ENCODE assay signal across 8 cellular contexts in genomic region chr6:150641398-150642139, GRCh38. TPM values are rescaled to one million over a fixed set of nuclear protein-coding genes. Genes with fewer than 3 reads are reported as not detected.
A peak's percentile ranks its signal among the peaks of the same experiment; 100 is the strongest.
DNase-seq lines count a peak whose midpoint lies in the region; ATAC-seq, FAIRE-seq and TF ChIP-seq lines count a peak whose summit lies in the region.

No MANE protein-coding gene starts in this region.

- FAIRE-seq in HepG2 (lab: Jason Lieb, UNC) = no peak

- no peak for ATAC-seq in HepG2

- no TSS peak for BruUV-seq in HepG2 (replicated peaks; lab: Mats Ljungman, UMichigan)

- H3K27ac ChIP-seq in DOHH2 (ENCODE audit: low read depth, low read length) (peak overlapping the region; percentile 90), HEK293 (ENCODE audit: extremely low read depth, low read depth, low read length) (no peak overlapping the region), HepG2 (ENCODE audit: extremely low read length, insufficient read depth, low read length) (no peak overlapping the region)

- H3K9me3 ChIP-seq in DOHH2 (ENCODE audit: control insufficient read depth, insufficient read depth, low read length) = no peaks in the 10 kb centered on the region
- no peaks in the 10 kb centered on the region for H3K9me3 ChIP-seq in HEK293 (ENCODE audit: control insufficient read depth, insufficient read depth, low read depth, low read length)
- H3K9me3 ChIP-seq in HepG2 (ENCODE audit: low read length) = no peaks in the 10 kb centered on the region

- DNase-seq in UCSD-AML1 (lab: John Stamatoyannopoulos, UW; ENCODE audit: unreplicated experiment) (peak; percentile 26), HepG2 (ENCODE audit: low spot score) (no peak), H7 (no peak), NCI-H1694 (lab: John Stamatoyannopoulos, UW) (no peak)
- DNase-seq in stimulated activated CD4-positive, alpha-beta T cell treated with anti-CD3 and anti-CD28 coated beads, Interleukin-4, amount 100 ng/mL, for 4 hours = no peak
- DNase-seq in activated CD4-positive, alpha-beta T cell treated with anti-CD3 and anti-CD28 coated beads, Interleukin-2, amount 50 U/mL, for 4 hours = no peak

- TF ChIP-seq EP300 in HepG2 (IDR thresholded peaks at IDR 0.05; ENCODE audit: low read depth in 2 of 2, low read length in 2 of 2) = no peak
- no peak for TF ChIP-seq EP300 in HepG2 (CRISPR knock-in tag; IDR thresholded peaks at IDR 0.05; ENCODE audit: borderline replicate concordance)

- no peaks in the 10 kb centered on the region for H3K9me2 ChIP-seq in DOHH2 (replicated peaks; ENCODE audit: control insufficient read depth, low read length)

- 10% methylated on average over 6 of the region's 6 CpGs for WGBS in HepG2 (ENCODE audit: low lambda C conversion rate)

- peaks cover 19% of the 10 kb centered on the region for H3F3A ChIP-seq in DOHH2 (ENCODE audit: control insufficient read depth, insufficient read depth)

- peak overlapping the region; percentile 92 for H3K4me2 ChIP-seq in DOHH2 (ENCODE audit: low read length)
- 0 out of 2 replicates have a peak overlapping the region, but pooled peaks have one; percentile 9 for H3K4me2 ChIP-seq in HepG2 (ENCODE audit: low read depth, low read length)

- H3K4me3 ChIP-seq in DOHH2 (ENCODE audit: low read length) (peak overlapping the region; percentile 67), HEK293 (ENCODE audit: low read depth, low read length) (no peak overlapping the region), HepG2 (replicated peaks in 1 of 3; ENCODE audit: insufficient read depth in 1 of 3, low read depth in 2 of 3, low read length in 3 of 3) (no peak overlapping the region), H7 (ENCODE audit: insufficient read depth, low read depth, low read length) (no peak overlapping the region)

- POLR2A ChIA-PET in HEK293 (lab: Yijun Ruan, JAX) = no interaction called here
- POLR2A ChIA-PET in HepG2 (lab: Yijun Ruan, JAX) = no interaction called here

- peaks cover 97% of the 10 kb centered on the region for H3K79me2 ChIP-seq in DOHH2 (ENCODE audit: control insufficient read depth, low read length)
- H3K79me2 ChIP-seq in HepG2 (ENCODE audit: insufficient read depth, low read length) = no peaks in the 10 kb centered on the region

- no peak for TF ChIP-seq CTCF in DOHH2 (IDR thresholded peaks at IDR 0.05; ENCODE audit: low read depth, low read length, poor library complexity, severe bottlenecking)
- TF ChIP-seq CTCF in HEK293 (tag by site-specific recombination; IDR thresholded peaks at IDR 0.05) = no peak
- TF ChIP-seq CTCF in HepG2 (CRISPR knock-in tag; IDR thresholded peaks at IDR 0.05) = no peak

- no peak for TF ChIP-seq POLR2A in HepG2 (IDR thresholded peaks at IDR 0.05; ENCODE audit: insufficient read depth in 1 of 2, low read depth in 2 of 2, low read length in 2 of 2)

- intact Hi-C loops in HepG2 (cut with micrococcal nuclease; ENCODE audit: unreplicated experiment) = no loop called here

- CTCF ChIA-PET in HEK293 (lab: Yijun Ruan, JAX) = interaction anchor here (0.6 to 1.5 kb wide), 2 partner anchors 224 to 629 kb away, joined by 3 to 5 read pairs; no protein-coding TSS in a partner anchor
- CTCF ChIA-PET in HepG2 (lab: Yijun Ruan, JAX; ENCODE audit: low intra/inter-chr PET ratio, low total read pairs) = no interaction called here

- H3K4me1 ChIP-seq in DOHH2 (ENCODE audit: control insufficient read depth, low read length) (peaks cover 98% of the 10 kb centered on the region), HEK293 (ENCODE audit: control insufficient read depth, insufficient read depth, low read length) (peaks cover 40% of the 10 kb centered on the region), HepG2 (ENCODE audit: insufficient read depth, low read length) (peaks cover 6% of the 10 kb centered on the region; the same call in 1 of the 2 replicates)

- H3K27me3 ChIP-seq in DOHH2 (ENCODE audit: control insufficient read depth, low read length) (no peaks in the 10 kb centered on the region), HepG2 (ENCODE audit: control insufficient read depth in 1 of 2, insufficient read depth in 2 of 2, low read length in 2 of 2) (no peaks in the 10 kb centered on the region; a peak in 1 of 5 replicates), H7 (ENCODE audit: control insufficient read depth, insufficient read depth, low read length) (no peaks in the 10 kb centered on the region)

- no peak overlapping the region for H3K9ac ChIP-seq in HepG2 (ENCODE audit: insufficient read depth, low read depth, low read length)

- H3K36me3 ChIP-seq in DOHH2 (ENCODE audit: control insufficient read depth, low read length) = peaks cover 50% of the 10 kb centered on the region
- H3K36me3 ChIP-seq in HEK293 (ENCODE audit: control insufficient read depth in 2 of 2, insufficient read depth in 1 of 2, low read length in 2 of 2) = no peaks in the 10 kb centered on the region
- no peaks in the 10 kb centered on the region for H3K36me3 ChIP-seq in HepG2 (replicated peaks in 1 of 2; ENCODE audit: control insufficient read depth in 1 of 2, insufficient read depth in 2 of 2, low read length in 2 of 2)
- H3K36me3 ChIP-seq in H7 (replicated peaks; ENCODE audit: control insufficient read depth, insufficient read depth, low read length) = no peaks in the 10 kb centered on the region

- H2AFZ ChIP-seq in HepG2 (ENCODE audit: low read length) = no peak overlapping the region

- H4K20me1 ChIP-seq in DOHH2 (ENCODE audit: control insufficient read depth, insufficient read depth, low read depth, low read length) (no peaks in the 10 kb centered on the region), HepG2 (ENCODE audit: insufficient read depth, low read length) (no peaks in the 10 kb centered on the region)

- TF ChIP-seq RAD21 in HepG2 (CRISPR knock-in tag; IDR thresholded peaks at IDR 0.05) = no peak

- in situ Hi-C loops in HepG2 (cut with HindIII; ENCODE audit: extremely low pct_ligation_motif_present, low pct_unique_long_range_greater_than_20kb) = no loop called here

TF ChIP-seq in HEK293, 187 proteins besides CTCF, POLR2A, EP300 and RAD21 (continues in another document):
- no peak for TF ChIP-seq ZNF670 (tag by site-specific recombination; IDR thresholded peaks at IDR 0.05; ENCODE audit: low read depth)
- TF ChIP-seq ZNF423 (tag by site-specific recombination; IDR thresholded peaks at IDR 0.05) = no peak
- peak; percentile 48 for TF ChIP-seq ZBTB17 (tag by site-specific recombination; IDR thresholded peaks at IDR 0.05)
- TF ChIP-seq FEZF1 (tag by site-specific recombination; IDR thresholded peaks at IDR 0.05) = no peak
- no peak for TF ChIP-seq SP3 (tag by site-specific recombination; IDR thresholded peaks at IDR 0.05)
- TF ChIP-seq ZBTB20 (tag by site-specific recombination; IDR thresholded peaks at IDR 0.05) = 0 out of 2 replicates have a peak, but pooled peaks have one; percentile 12
- TF ChIP-seq PRDM1 (tag by site-specific recombination; IDR thresholded peaks at IDR 0.05) = peak; percentile 77

RNA-seq across cellular contexts. Expression of gene PLEKHG1, which starts 41.9 kb away (rescaled TPM):
- total RNA-seq in HepG2 (2016; rRNA removed; fragmentation: Illumina TruSeq; extraction: Trizol) = 0.04 and 0.07 TPM in 2 replicates
- 0.26 TPM in 1 of 2 replicates, not detected in the other for total RNA-seq in HepG2 (2016; cell fraction: cytosol; rRNA removed; fragmentation: Illumina TruSeq; extraction: Trizol; ENCODE audit: low read depth)
- total RNA-seq in HepG2 (2016; cell fraction: insoluble cytoplasmic fraction; rRNA removed; fragmentation: Illumina TruSeq; extraction: Trizol) = 0.28 and 0.30 TPM in 2 replicates
- 0.09 and 0.17 TPM in 2 replicates for total RNA-seq in HepG2 (2016; cell fraction: membrane; rRNA removed; fragmentation: Illumina TruSeq; extraction: Trizol)
- 0.19 and 0.34 TPM in 2 replicates for total RNA-seq in HepG2 (2016; cell fraction: nucleus; rRNA removed; fragmentation: Illumina TruSeq; extraction: Trizol)
- polyA plus RNA-seq in HepG2 (2011; rRNA removed) = 0.03 TPM in 2 replicates
- 0.01 and 0.04 TPM in 2 replicates for polyA plus RNA-seq in HepG2 (2011; cell fraction: cytosol; rRNA removed)
- polyA plus RNA-seq in HepG2 (2011; cell fraction: nucleus; rRNA removed) = 0.03 and 0.43 TPM in 2 replicates
- 0.08 and 0.09 TPM in 2 replicates for polyA plus RNA-seq in HepG2 (2012)
- not detected in 2 replicates for polyA plus RNA-seq in HepG2 (2016; cell fraction: cytosol; fragmentation: Illumina TruSeq; extraction: Trizol; ENCODE audit: low read depth)
- polyA plus RNA-seq in HepG2 (2016; cell fraction: insoluble cytoplasmic fraction; fragmentation: Illumina TruSeq; extraction: Trizol; ENCODE audit: low read depth) = 0.08 TPM in 1 of 2 replicates, not detected in the other
- polyA plus RNA-seq in HepG2 (2016; cell fraction: membrane; fragmentation: Illumina TruSeq; extraction: Trizol; ENCODE audit: low read depth) = not detected in 2 replicates
- polyA plus RNA-seq in HepG2 (2016; cell fraction: nucleus; fragmentation: Illumina TruSeq; extraction: Trizol; ENCODE audit: insufficient read depth, low read depth) = 0.12 and 0.20 TPM in 2 replicates
- 0.26 and 1.6 TPM in 2 replicates for polyA minus RNA-seq in HepG2 (2011; rRNA and poly(A)+ RNA removed; ENCODE audit: low replicate concordance)
- not detected in 2 replicates for polyA minus RNA-seq in HepG2 (2011; cell fraction: cytosol; rRNA and poly(A)+ RNA removed)
- 0.13 and 0.62 TPM in 2 replicates for polyA minus RNA-seq in HepG2 (2011; cell fraction: nucleus; rRNA and poly(A)+ RNA removed)
- 0.44 and 0.45 TPM in 2 replicates for total RNA-seq in H7 (2014; rRNA removed; shearing (Covaris generic))
